Comparison of ENCODE assay signal across 32 cellular contexts in the genomic region with DNA sequence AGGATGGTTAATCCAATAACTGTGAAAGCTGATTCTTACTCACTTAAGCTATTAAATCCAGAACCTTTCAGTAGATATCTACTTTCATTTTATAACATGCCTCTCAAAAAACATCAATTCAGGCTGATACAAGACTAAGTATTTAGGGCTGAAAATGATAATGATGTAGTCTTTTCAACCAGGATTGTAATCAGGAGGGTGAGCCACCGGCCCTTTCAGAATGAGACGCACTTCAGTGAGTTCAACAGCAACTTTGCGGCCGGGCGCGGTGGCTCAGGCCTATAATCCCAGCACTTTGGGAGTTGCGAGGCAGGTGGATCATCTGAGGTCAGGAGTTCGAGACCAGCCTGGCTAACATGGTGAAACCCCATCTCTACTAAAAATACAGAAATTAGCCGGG.
"Had no signal": no experiment of that assay in that cellular context is flagged by ENCODE, and none has a peak within 500 bp of the region (broad histone marks: within the 10 kb centered on the region; RNA-seq: fewer than 3 reads in every experiment).

No MANE protein-coding gene starts in this region.

- H3K9me3 ChIP-seq: ascending aorta, Peyer's patch had no signal

- H3K4me1 ChIP-seq: Peyer's patch had no signal

- H3K27ac ChIP-seq: ascending aorta, cardiac muscle cell, coronary artery, Peyer's patch, VCaP had no signal

- H3K36me3 Mint-ChIP-seq: IgD-negative memory B cell had no signal

- H3K4me1 Mint-ChIP-seq: activated B cell treated with CpG ODN at 0.5 μM for 24 hours, IgD-negative memory B cell had no signal

- H3K27me3 Mint-ChIP-seq: activated naive CD8-positive, alpha-beta T cell treated with anti-CD3 and anti-CD28 coated beads, Interleukin-2, amount 10 ng/mL, durations not matched to agents 7 days and 5 days; T-cell had no signal

- H3K36me3 ChIP-seq: ascending aorta, cardiac muscle cell, Peyer's patch had no signal

- H3K27me3 ChIP-seq: ascending aorta, cardiac muscle cell, Peyer's patch had no signal

- H3K4me3 Mint-ChIP-seq: activated B cell treated with CpG ODN at 0.5 μM for 24 hours; activated naive CD8-positive, alpha-beta T cell treated with anti-CD3 and anti-CD28 coated beads, Interleukin-2, amount 10 ng/mL, durations not matched to agents 7 days and 5 days; activated T-helper 1 cell treated with anti-CD3 and anti-CD28 coated beads, Interleukin-12 subunit alpha, Interleukin-12 subunit beta, Interleukin-2, Interleukin-4 antibody, amounts not matched to agents 30 ng/mL and 10 ng/mL and 1 ng/mL, durations not matched to agents 14 hours and 24 hours and 36 hours; IgD-negative memory B cell had no signal

- H3K4me3 ChIP-seq: ascending aorta, cardiac muscle cell, coronary artery, Peyer's patch had no signal

- DNase-seq: activated B cell treated with CpG ODN at 0.5 μM for 24 hours; activated CD4-positive, CD25-positive, alpha-beta regulatory T cell treated with anti-CD3 and anti-CD28 coated beads, Interleukin-2, amount 50 U/mL, for 72 hours; activated CD8-positive, alpha-beta memory T cell treated with anti-CD3 and anti-CD28 coated beads, Interleukin-2, amount 50 U/mL, for 4 hours; activated effector memory CD4-positive, alpha-beta T cell treated with Interleukin-2 at 50 U/mL for 16 hours; activated naive CD4-positive, alpha-beta T cell treated with anti-CD3 and anti-CD28 coated beads, Interleukin-2, amount 50 U/mL, for 16 hours; activated naive CD8-positive, alpha-beta T cell treated with anti-CD3 and anti-CD28 coated beads, Interleukin-2, amount 10 ng/mL, durations not matched to agents 7 days and 5 days; activated T-cell treated with anti-CD3 and anti-CD28 coated beads for 4 hours; amygdala; Karpas-422; KBM-7; NCI-H1105; NCI-H1417 treated with DMSO at 0.1 percent for 48 hours; NCI-H187 treated with DMSO at 0.1 percent for 48 hours; NCI-H2081 treated with DMSO at 0.1 percent for 48 hours; NCI-H226; NCI-H446 treated with DMSO at 0.1 percent for 48 hours; NCI-H524; NCI-H69; NK-92 treated with Interleukin-12 subunit alpha and Interleukin-12 subunit beta, amount 100 ng/mL, for 24 hours; PC-3; Peyer's patch; RPMI8226; SHP77 treated with DMSO at 0.1 percent for 48 hours; T-cell; T-helper 9 cell had no signal

- H3K9me3 Mint-ChIP-seq: activated B cell treated with CpG ODN at 0.5 μM for 24 hours; activated T-helper 1 cell treated with anti-CD3 and anti-CD28 coated beads, Interleukin-12 subunit alpha, Interleukin-12 subunit beta, Interleukin-2, Interleukin-4 antibody, amounts not matched to agents 30 ng/mL and 10 ng/mL and 1 ng/mL, durations not matched to agents 14 hours and 24 hours and 36 hours; IgD-negative memory B cell; T-cell had no signal

- ATAC-seq: PC-3, SK-N-SH treated with all-trans-retinoic acid at 6 μM for 48 hours, T-cell had no signal

- H3K27ac Mint-ChIP-seq: activated B cell treated with CpG ODN at 0.5 μM for 24 hours; activated naive CD8-positive, alpha-beta T cell treated with anti-CD3 and anti-CD28 coated beads, Interleukin-2, amount 10 ng/mL, durations not matched to agents 7 days and 5 days; activated T-helper 1 cell treated with anti-CD3 and anti-CD28 coated beads, Interleukin-12 subunit alpha, Interleukin-12 subunit beta, Interleukin-2, Interleukin-4 antibody, amounts not matched to agents 30 ng/mL and 10 ng/mL and 1 ng/mL, durations not matched to agents 14 hours and 24 hours and 36 hours had no signal
